Comparison of ENCODE assay signal across 1 cellular context in the genomic region with DNA sequence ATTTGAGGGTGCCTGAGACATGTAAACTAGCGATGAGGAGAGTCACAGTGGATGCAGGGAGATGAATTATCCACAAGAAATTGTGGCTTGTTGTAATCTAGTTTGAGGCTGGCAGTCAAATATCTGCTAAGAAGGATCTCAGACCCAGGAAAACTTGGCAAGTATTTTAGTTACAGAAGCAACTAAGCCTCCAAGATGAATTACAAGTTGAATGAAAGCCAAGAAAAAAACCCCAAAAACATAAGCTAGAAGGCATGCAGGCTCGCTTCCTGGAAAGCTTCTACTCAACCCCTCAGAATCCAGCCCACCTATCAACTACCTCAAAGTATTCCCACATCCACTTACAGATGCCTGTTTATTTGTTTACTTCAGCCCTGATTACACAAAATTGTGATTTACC.
TF ChIP-seq lines count a peak whose summit lies in the region.

No MANE protein-coding gene starts in this region.

TF ChIP-seq in IMR-90, 13 proteins besides CTCF, POLR2A, EP300 and RAD21:
- TF ChIP-seq CHD1 (IDR thresholded peaks at IDR 0.05; ENCODE audit: low read depth, low read length): no peak
